24 cellular contexts compared by ENCODE assay signal in the genomic region with DNA sequence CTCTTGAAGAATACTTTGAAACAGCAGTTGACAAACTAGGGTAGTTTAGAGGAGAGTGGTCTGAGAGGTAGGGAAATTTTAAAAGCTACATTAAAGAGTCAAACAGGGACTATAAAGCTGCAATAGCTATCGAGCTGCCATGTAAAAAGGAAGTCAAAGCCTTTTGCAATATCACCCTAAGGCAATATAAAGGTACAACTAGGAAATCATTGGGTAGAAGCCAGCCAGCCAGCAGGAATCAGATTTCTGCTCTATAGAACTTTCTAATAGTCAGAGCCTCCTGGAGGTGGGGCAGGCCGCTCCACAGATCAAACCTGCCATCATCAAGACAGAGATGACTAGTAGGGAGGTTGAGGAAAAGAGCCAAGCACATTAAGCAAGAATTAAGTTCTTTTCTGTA. TPM values are rescaled to one million over a fixed set of nuclear protein-coding genes. Genes with fewer than 3 reads are reported as not detected.
"Had no signal": no experiment of that assay in that cellular context is flagged by ENCODE, and none has a peak within 500 bp of the region (broad histone marks: within the 10 kb centered on the region; RNA-seq: fewer than 3 reads in every experiment).

No MANE protein-coding gene starts in this region.

- H3K27me3 ChIP-seq: SJCRH30 had no signal

- H3K27ac Mint-ChIP-seq: activated CD8-positive, alpha-beta T cell treated with anti-CD3 and anti-CD28 coated beads, Interleukin-2, amount 10 ng/mL, durations not matched to agents 7 days and 5 days; activated naive CD4-positive, alpha-beta T cell treated with anti-CD3 and anti-CD28 coated beads, Interleukin-2, amount 50 U/mL, for 24 hours; T-helper 17 cell; WTC11 had no signal

- H3K9me3 Mint-ChIP-seq: activated naive CD4-positive, alpha-beta T cell treated with anti-CD3 and anti-CD28 coated beads, Interleukin-2, amount 50 U/mL, for 24 hours; WTC11 had no signal

- H3K4me1 ChIP-seq: breast epithelium, SJCRH30 had no signal

- H3K36me3 Mint-ChIP-seq: activated naive CD4-positive, alpha-beta T cell treated with anti-CD3 and anti-CD28 coated beads, Interleukin-2, amount 50 U/mL, for 24 hours; WTC11 had no signal

- H3K27ac ChIP-seq: breast epithelium, PC-9, SJCRH30 had no signal

- H3K4me2 ChIP-seq: PC-9 had no signal

- H3K4me1 Mint-ChIP-seq: activated naive CD4-positive, alpha-beta T cell treated with anti-CD3 and anti-CD28 coated beads, Interleukin-2, amount 50 U/mL, for 24 hours; T-helper 17 cell; WTC11 had no signal

- H2AFZ ChIP-seq: PC-9 had no signal

- DNase-seq: activated CD4-positive, alpha-beta T cell treated with anti-CD3 and anti-CD28 coated beads for 48 hours; activated CD4-positive, alpha-beta T cell treated with anti-CD3 and anti-CD28 coated beads, Interleukin-2, amount 50 U/mL, for 4 hours; activated CD4-positive, CD25-positive, alpha-beta regulatory T cell treated with anti-CD3 and anti-CD28 coated beads, Interleukin-2, amount 50 U/mL, for 72 hours; activated CD8-positive, alpha-beta memory T cell treated with anti-CD3 and anti-CD28 coated beads, Interleukin-2, amount 50 U/mL, for 48 hours; activated CD8-positive, alpha-beta T cell treated with anti-CD3 and anti-CD28 coated beads, Interleukin-2, amount 10 ng/mL, durations not matched to agents 7 days and 5 days; activated T-cell treated with anti-CD3 and anti-CD28 coated beads, Interleukin-2, amount 50 U/mL, for 1 hour; aorta; central memory CD4-positive, alpha-beta T cell; NCI-H1048; NCI-H1417; NCI-H1930; NCI-H345; NCI-H510A; NCI-H526 treated with DMSO at 0.1 percent for 48 hours; NCI-H82; SJCRH30; T-helper 17 cell; T-helper 9 cell had no signal

- H3K4me3 ChIP-seq: breast epithelium, PC-9, SJCRH30 had no signal

- H3K36me3 ChIP-seq: breast epithelium, SJCRH30 had no signal

- H3K4me3 Mint-ChIP-seq: activated CD8-positive, alpha-beta T cell treated with anti-CD3 and anti-CD28 coated beads, Interleukin-2, amount 10 ng/mL, durations not matched to agents 7 days and 5 days; activated naive CD4-positive, alpha-beta T cell treated with anti-CD3 and anti-CD28 coated beads, Interleukin-2, amount 50 U/mL, for 24 hours; T-helper 17 cell; WTC11 had no signal

- H3K9me3 ChIP-seq: breast epithelium, SJCRH30 had no signal

- ATAC-seq: activated CD8-positive, alpha-beta T cell treated with anti-CD3 and anti-CD28 coated beads, Interleukin-2, amount 10 ng/mL, durations not matched to agents 7 days and 5 days; SK-N-SH treated with all-trans-retinoic acid at 6 μM for 48 hours; T-helper 17 cell; WTC11 had no signal

RNA-seq across cellular contexts. Expression of a gene that starts 15.2 kb away (rescaled TPM):
- total RNA-seq: activated CD8-positive, alpha-beta T cell treated with anti-CD3 and anti-CD28 coated beads, Interleukin-2, amount 10 ng/mL, durations not matched to agents 7 days and 5 days; aorta; breast epithelium; chondrocyte; PC-9; SJCRH30; T-helper 17 cell; WTC11 had no signal
- polyA plus RNA-seq: aorta had no signal
